In genomic region chr19:18952364-18953003, GRCh38 we compare ENCODE assay signal across 3 cellular contexts. TPM values are rescaled to one million over a fixed set of nuclear protein-coding genes. Genes with fewer than 3 reads are reported as not detected.
"Had no signal": no experiment of that assay in that cellular context is flagged by ENCODE, and none has a peak within 500 bp of the region (broad histone marks: within the 10 kb centered on the region; RNA-seq: fewer than 3 reads in every experiment).

No MANE protein-coding gene starts in this region.

RNA-seq across cellular contexts. Expression of gene HOMER3, which starts 11.5 kb away (rescaled TPM):
- total RNA-seq: activated CD8-positive, alpha-beta T cell treated with anti-CD3 and anti-CD28 coated beads, Interleukin-2, amount 10 ng/mL, durations not matched to agents 7 days and 5 days had no signal

RNA-seq across cellular contexts. Expression of gene CERS1, which starts 56.5 kb away (rescaled TPM):
- total RNA-seq: activated CD8-positive, alpha-beta T cell treated with anti-CD3 and anti-CD28 coated beads, Interleukin-2, amount 10 ng/mL, durations not matched to agents 7 days and 5 days; activated naive CD8-positive, alpha-beta T cell treated with anti-CD3 and anti-CD28 coated beads, Interleukin-2, amount 10 ng/mL, durations not matched to agents 7 days and 5 days; T-helper 17 cell had no signal
